Comparison of ENCODE assay signal across 8 cellular contexts in the genomic region with DNA sequence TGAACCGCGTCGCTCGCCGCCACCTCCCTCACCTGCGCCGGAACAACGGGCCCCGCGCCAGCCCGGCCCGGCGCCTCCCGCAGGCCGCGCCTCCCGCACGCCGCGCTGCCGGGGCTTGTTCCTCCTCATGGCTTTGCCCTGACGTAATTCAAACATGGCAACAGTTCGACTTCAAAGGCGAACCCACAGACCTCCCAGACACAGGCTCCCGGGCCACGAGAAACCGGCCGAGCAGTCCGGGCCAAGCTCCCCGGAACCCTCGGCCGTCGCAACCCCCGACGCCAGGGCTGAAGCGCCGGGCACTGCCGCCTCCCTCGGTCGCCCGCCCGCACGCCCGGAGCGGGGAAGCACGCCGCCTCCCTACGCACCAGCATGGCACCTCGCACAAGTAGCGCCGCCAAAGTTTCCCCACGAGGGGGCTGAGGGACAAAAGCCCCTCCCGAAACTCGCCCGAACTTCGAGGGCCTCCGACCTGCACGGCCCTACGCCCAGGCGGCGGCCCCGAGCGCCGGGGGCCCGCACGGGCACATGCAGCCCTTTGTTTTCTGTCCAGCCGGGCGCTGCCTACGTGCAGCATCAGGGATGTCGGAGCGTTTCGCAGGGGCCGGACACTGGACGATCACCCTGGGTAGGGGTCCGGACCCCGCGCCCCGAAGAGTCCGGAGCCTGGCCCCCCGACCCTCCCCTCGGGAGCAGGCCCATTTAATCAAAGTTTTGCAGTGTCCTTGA. TPM values are rescaled to one million over a fixed set of nuclear protein-coding genes. Genes with fewer than 3 reads are reported as not detected.
DNase-seq lines count a peak whose midpoint lies in the region; ATAC-seq and TF ChIP-seq lines count a peak whose summit lies in the region.

No MANE protein-coding gene starts in this region.

- no peaks in the 10 kb centered on the region for H3K36me3 ChIP-seq in KMS-11 (ENCODE audit: insufficient read depth)

- H3K4me3 ChIP-seq in KMS-11 (IDR thresholded peaks at IDR 0.05; ENCODE audit: insufficient read depth, low read depth, low read length) = no peak overlapping the region

- ATAC-seq in GM21447 (IDR thresholded peaks at IDR 0.05; ENCODE audit: unreplicated experiment) (peak; percentile 25), left ventricle myocardium superior (peak; percentile 39)

- no peak for TF ChIP-seq CTCF in KMS-11 (conservative IDR thresholded peaks at IDR 0.05; ENCODE audit: low read depth, low read length)

- H3K27ac ChIP-seq in KMS-11 (peak overlapping the region; percentile 97), adipose tissue (ENCODE audit: low read depth, low read length) (peak overlapping the region; percentile 55)

- peak overlapping the region; percentile 100 for H3K4me2 ChIP-seq in KMS-11

- H4K20me1 ChIP-seq in KMS-11 (ENCODE audit: insufficient read depth) = peaks cover 39% of the 10 kb centered on the region

- peak overlapping the region; percentile 97 for H3K9ac ChIP-seq in KMS-11

- DNase-seq in DMS114 treated with DMSO at 0.1 percent for 48 hours (lab: John Stamatoyannopoulos, UW; ENCODE audit: unreplicated experiment) (peak; percentile 41), T follicular helper cell (ENCODE audit: low read depth) (peak; percentile 75), left ventricle myocardium superior (peak; percentile 77), renal cortical epithelial cell (ENCODE audit: low read depth) (peak; percentile 57), NCI-H187 (lab: John Stamatoyannopoulos, UW) (no peak)

- peak overlapping the region; percentile 48 for H2AFZ ChIP-seq in KMS-11 (ENCODE audit: low read depth)

- H3K4me1 ChIP-seq in KMS-11 (ENCODE audit: low read depth, poor library complexity, severe bottlenecking) = peaks cover 45% of the 10 kb centered on the region

- H3K79me2 ChIP-seq in KMS-11 (ENCODE audit: insufficient read depth, low read depth) = peaks cover 65% of the 10 kb centered on the region

- no peaks in the 10 kb centered on the region for H3K27me3 ChIP-seq in KMS-11 (ENCODE audit: insufficient read depth, low read depth)

- intact Hi-C loops in left ventricle myocardium superior (cut with micrococcal nuclease) = no loop called here

- WGBS in adipose tissue, 3 donors = 0% methylated on average over 75 to 81 of the region's 81 CpGs

RNA-seq across cellular contexts. Expression of a gene that starts 1.7 kb away (rescaled TPM):
- 10 to 100 TPM in 2 of 3 donors, 1 to 10 TPM in 1; 8.0 to 12.4 (median 12.0) TPM for polyA plus RNA-seq in adipose tissue
- 12.9 TPM for total RNA-seq in left ventricle myocardium superior
- total RNA-seq in renal cortical epithelial cell = 257 and 413 TPM in 2 replicates

Comparison
In these comparisons a context has a peak if more than half of its experiments do, and no peak if none do; other contexts are left out.
1. DNase-seq: peak in DMS114 treated with DMSO at 0.1 percent for 48 hours (single experiment), T follicular helper cell (single experiment), left ventricle myocardium superior (single experiment) and renal cortical epithelial cell (single experiment); none in NCI-H187 (0 of 2).
2. RNA of a gene that starts 1.7 kb away (total RNA-seq): 257 to 413 TPM in renal cortical epithelial cell; 12.9 TPM in left ventricle myocardium superior (single experiment); every median in the first group is over 10 times any median in the second.